Comparison of ENCODE assay signal across 27 cellular contexts in the genomic region with DNA sequence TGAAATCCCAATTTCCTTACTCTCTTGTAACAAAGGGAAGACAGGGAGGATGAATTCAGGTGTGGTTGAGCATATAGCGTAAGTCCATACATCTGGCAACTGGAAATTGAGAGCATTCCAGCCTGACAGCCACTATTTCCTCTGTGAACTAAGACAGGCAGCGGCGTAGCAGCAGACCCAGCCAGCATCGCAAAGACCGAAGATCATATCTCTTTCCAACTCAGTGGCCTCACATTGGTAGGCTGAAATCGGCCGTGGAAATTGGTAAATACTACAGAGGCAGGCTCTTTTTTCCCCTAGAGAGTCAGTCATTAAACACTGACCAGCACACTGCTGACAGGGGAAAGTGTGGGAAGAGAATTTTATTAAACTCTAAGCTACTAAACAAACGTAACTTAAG.
"Had no signal": no experiment of that assay in that cellular context is flagged by ENCODE, and none has a peak within 500 bp of the region (broad histone marks: within the 10 kb centered on the region; RNA-seq: fewer than 3 reads in every experiment).

No MANE protein-coding gene starts in this region.

- H3K36me3 ChIP-seq: uterus had no signal

- DNase-seq: activated B cell treated with CpG ODN at 0.5 μM for 24 hours; activated CD4-positive, alpha-beta T cell treated with anti-CD3 and anti-CD28 coated beads, Interleukin-2, amount 50 U/mL, for 1 hour; activated naive CD4-positive, alpha-beta T cell treated with anti-CD3 and anti-CD28 coated beads, Interleukin-2, amount 10 ng/mL, durations not matched to agents 7 days and 5 days; activated naive CD8-positive, alpha-beta T cell treated with anti-CD3 and anti-CD28 coated beads, Interleukin-2, amount 10 ng/mL, durations not matched to agents 7 days and 5 days; activated T-cell treated with anti-CD3 and anti-CD28 coated beads for 4 hours; activated T-cell treated with anti-CD3 and anti-CD28 coated beads, Interleukin-2, amount 50 U/mL, for 72 hours; amniotic stem cell; brain microvascular endothelial cell; caudate nucleus; cortex of kidney; effector memory CD8-positive, alpha-beta T cell; head of caudate nucleus; hippocampal formation; kidney; lower lobe of right lung; mesendoderm; mucosa of descending colon; posterior cingulate gyrus; stimulated activated CD4-positive, alpha-beta T cell treated with anti-CD3 and anti-CD28 coated beads, Interleukin-12 subunit alpha, Interleukin-12 subunit beta, amount 100 ng/mL, for 4 hours; stimulated activated CD4-positive, alpha-beta T cell treated with anti-CD3 and anti-CD28 coated beads, Interleukin-4, amount 100 ng/mL, for 1 hour; T-helper 2 cell; uterus had no signal

- H3K9me3 ChIP-seq: mucosa of descending colon had no signal

- H3K4me1 ChIP-seq: lower lobe of right lung, uterus had no signal

- ATAC-seq: activated T-cell treated with anti-CD3 and anti-CD28 coated beads, Interleukin-2, amount 50 U/mL, for 72 hours; effector memory CD8-positive, alpha-beta T cell; gastroesophageal sphincter; left lobe of liver; lower lobe of right lung; mucosa of descending colon; natural killer cell treated with Interleukin-12 subunit alpha and Interleukin-12 subunit beta and Interleukin-15 and Interleukin-18, amount 100 ng/mL, for 72 hours; sciatic nerve had no signal

- H3K4me3 ChIP-seq: gastroesophageal sphincter, lower lobe of right lung, mucosa of descending colon, skin epidermis, uterus had no signal

- H3K27me3 ChIP-seq: brain microvascular endothelial cell, gastroesophageal sphincter, uterus had no signal
